In genomic region chr17:65902831-65903549, GRCh38 we compare ENCODE assay signal across 16 cellular contexts.
DNase-seq lines count a peak whose midpoint lies in the region; ATAC-seq and TF ChIP-seq lines count a peak whose summit lies in the region.
"Had no signal": no experiment of that assay in that cellular context is flagged by ENCODE, and none has a peak within 500 bp of the region (broad histone marks: within the 10 kb centered on the region; RNA-seq: fewer than 3 reads in every experiment).

No MANE protein-coding gene starts in this region.

- no peak overlapping the region for H2AFZ ChIP-seq in GM23338
- no peak overlapping the region for H2AFZ ChIP-seq in neural progenitor cell (replicated peaks)

- peak in 1 of 3 donors; percentile 32 for TF ChIP-seq POLR2A in body of pancreas (IDR thresholded peaks at IDR 0.05)

- H3K4me2 ChIP-seq in GM23338 (no peak overlapping the region; the same call in 1 of the 2 replicates), neural progenitor cell (no peak overlapping the region)

- H3K27me3 ChIP-seq in GM23338 (ENCODE audit: insufficient read depth) (no peaks in the 10 kb centered on the region), body of pancreas (no peaks in the 10 kb centered on the region), neural progenitor cell (peaks cover 33% of the 10 kb centered on the region)

- H4K20me1 ChIP-seq in GM23338 (replicated peaks; ENCODE audit: insufficient read depth) (no peaks in the 10 kb centered on the region), neural progenitor cell (ENCODE audit: low read depth) (peaks cover 6% of the 10 kb centered on the region)

- H3K4me1 ChIP-seq in GM23338 (ENCODE audit: insufficient read depth): 0 out of 2 replicates have a peak, but pooled peaks cover 4% of the 10 kb centered on the region
- peaks cover 20% of the 10 kb centered on the region for H3K4me1 ChIP-seq in body of pancreas
- H3K4me1 ChIP-seq in neural progenitor cell: no peaks in the 10 kb centered on the region

- H3K9ac ChIP-seq in neural progenitor cell: no peak overlapping the region

- H3K9me3 Mint-ChIP-seq in GM23338 (no peaks in the 10 kb centered on the region), neural progenitor cell (peaks cover 20% of the 10 kb centered on the region)
- H3K9me3 Mint-ChIP-seq: activated B cell treated with CpG ODN at 0.5 μM for 24 hours had no signal

- H3K9me2 ChIP-seq in GM23338 (ENCODE audit: insufficient read depth): peaks cover 4% of the 10 kb centered on the region; the same call in 1 of the 2 replicates

- H3K4me1 Mint-ChIP-seq in GM23338 (peaks cover 19% of the 10 kb centered on the region), neural progenitor cell (peaks cover 44% of the 10 kb centered on the region)
- H3K4me1 Mint-ChIP-seq: activated B cell treated with CpG ODN at 0.5 μM for 24 hours, T-helper 17 cell had no signal

- no peak overlapping the region for H3K27ac ChIP-seq in GM23338 (ENCODE audit: low read depth)
- peak overlapping the region in 3 of 4 donors; percentile 47 to 76 (median 65) for H3K27ac ChIP-seq in body of pancreas
- no peak overlapping the region for H3K27ac ChIP-seq in neural progenitor cell

- no peaks in the 10 kb centered on the region for H3K36me3 Mint-ChIP-seq in GM23338 (ENCODE audit: low read depth)
- peaks cover 19% of the 10 kb centered on the region for H3K36me3 Mint-ChIP-seq in neural progenitor cell
- H3K36me3 Mint-ChIP-seq: activated naive CD8-positive, alpha-beta T cell had no signal

- WGBS in body of pancreas, 2 donors: 27 to 40% methylated on average over 12 of the region's 12 CpGs

- H3K4me3 Mint-ChIP-seq in GM23338 (no peak overlapping the region), neural progenitor cell (peak overlapping the region; percentile 65)
- H3K4me3 Mint-ChIP-seq: activated B cell treated with CpG ODN at 0.5 μM for 24 hours; activated naive CD8-positive, alpha-beta T cell; T-helper 17 cell had no signal

- H3K27me3 Mint-ChIP-seq in GM23338 (ENCODE audit: insufficient read depth, low read depth, poor library complexity): peaks cover 1% of the 10 kb centered on the region
- H3K27me3 Mint-ChIP-seq in neural progenitor cell (ENCODE audit: insufficient read depth, low read depth): peaks cover 2% of the 10 kb centered on the region
- H3K27me3 Mint-ChIP-seq: activated B cell treated with CpG ODN at 0.5 μM for 24 hours, T-helper 17 cell had no signal

- H3K36me3 ChIP-seq in GM23338 (ENCODE audit: insufficient read depth) (no peaks in the 10 kb centered on the region), body of pancreas (replicated peaks in 1 of 2; ENCODE audit: insufficient read depth in 1 of 2, low read depth in 2 of 2) (no peaks in the 10 kb centered on the region), neural progenitor cell (no peaks in the 10 kb centered on the region)

- H3K4me3 ChIP-seq in GM23338 (no peak overlapping the region), body of pancreas (no peak overlapping the region), neural progenitor cell (no peak overlapping the region)

- no peaks in the 10 kb centered on the region for H3K9me3 ChIP-seq in body of pancreas
- H3K9me3 ChIP-seq in neural progenitor cell (ENCODE audit: low read depth): no peaks in the 10 kb centered on the region

- peak; percentile 32 for DNase-seq in GM23338 (ENCODE audit: low spot score)
- peak; percentile 59 for DNase-seq in NCI-H2196 (lab: John Stamatoyannopoulos, UW; ENCODE audit: unreplicated experiment)
- DNase-seq in body of pancreas: peak; percentile 20 to 50 (median 40)
- DNase-seq in neural progenitor cell (ENCODE audit: low spot score): peak; percentile 43
- DNase-seq in activated CD4-positive, alpha-beta T cell treated with anti-CD3 and anti-CD28 coated beads for 4 hours: no peak
- DNase-seq in glomerular visceral epithelial cell (ENCODE audit: extremely low spot score): no peak
- DNase-seq: activated B cell treated with CpG ODN at 0.5 μM for 24 hours; effector CD8-positive, alpha-beta T cell; kidney glomerular epithelial cell; NCI-H187; occipital lobe; T-helper 17 cell had no signal

- TF ChIP-seq CTCF in GM23338 (conservative IDR thresholded peaks at IDR 0.05; ENCODE audit: low read depth in 2 of 2) (no peak), body of pancreas (IDR thresholded peaks at IDR 0.05) (no peak), neural progenitor cell (IDR thresholded peaks at IDR 0.05) (no peak)

- no peak overlapping the region for H3K27ac Mint-ChIP-seq in GM23338
- peak overlapping the region; percentile 90 for H3K27ac Mint-ChIP-seq in neural progenitor cell
- H3K27ac Mint-ChIP-seq: activated B cell treated with CpG ODN at 0.5 μM for 24 hours; activated naive CD8-positive, alpha-beta T cell; T-helper 17 cell had no signal

- ATAC-seq in GM23338 (peak; percentile 100), body of pancreas (peak; percentile 58), GM18867 (IDR thresholded peaks at IDR 0.05; ENCODE audit: unreplicated experiment) (no peak), HG03025 (IDR thresholded peaks at IDR 0.05; ENCODE audit: low FRiP score, unreplicated experiment) (no peak)
- ATAC-seq: sciatic nerve, T-helper 17 cell had no signal

- H3K79me2 ChIP-seq in GM23338 (replicated peaks; ENCODE audit: insufficient read depth): no peaks in the 10 kb centered on the region
- no peaks in the 10 kb centered on the region for H3K79me2 ChIP-seq in neural progenitor cell (ENCODE audit: low read depth)

- H3F3A ChIP-seq in GM23338 (replicated peaks; ENCODE audit: low read depth) (no peaks in the 10 kb centered on the region), neural progenitor cell (ENCODE audit: low read depth) (no peaks in the 10 kb centered on the region)

- intact Hi-C loops in body of pancreas (cut with DNase I): no loop called here

TF ChIP-seq in GM23338, 12 proteins besides CTCF, POLR2A, EP300 and RAD21 (continues in another document):
- TF ChIP-seq ZNF331 (CRISPR knock-in tag; IDR thresholded peaks at IDR 0.05; ENCODE audit: low read depth) (no peak), STAT1 (IDR thresholded peaks at IDR 0.05; ENCODE audit: unreplicated experiment) (no peak), CREB1 (CRISPR knock-in tag; IDR thresholded peaks at IDR 0.05; ENCODE audit: low read depth) (no peak), ZNF462 (CRISPR knock-in tag; IDR thresholded peaks at IDR 0.05) (no peak)

Comparison
In these comparisons a context has a peak if more than half of its experiments do, and no peak if none do; other contexts are left out.
1. ATAC-seq: peak in GM23338 (single experiment) and body of pancreas (single experiment); none in GM18867 (single experiment) and HG03025 (single experiment).
2. DNase-seq: peak in GM23338 (single experiment), NCI-H2196 (single experiment), body of pancreas (4 of 4) and neural progenitor cell (single experiment); none in activated CD4-positive, alpha-beta T cell treated with anti-CD3 and anti-CD28 coated beads for 4 hours (0 of 2) and glomerular visceral epithelial cell (single experiment).
3. H3K27ac ChIP-seq: peak in body of pancreas (3 of 4); none in GM23338 (single experiment) and neural progenitor cell (single experiment).